ENCODE assay signal across 25 cellular contexts in genomic region chr7:46363688-46364087, GRCh38.
DNase-seq lines count a peak whose midpoint lies in the region; ATAC-seq, FAIRE-seq and TF ChIP-seq lines count a peak whose summit lies in the region.
"Had no signal": no experiment of that assay in that cellular context is flagged by ENCODE, and none has a peak within 500 bp of the region (broad histone marks: within the 10 kb centered on the region; RNA-seq: fewer than 3 reads in every experiment).

No MANE protein-coding gene starts in this region.

- H3K36me3 ChIP-seq in bronchial epithelial cell (ENCODE audit: control insufficient read depth, insufficient read depth, low read length) = no peaks in the 10 kb centered on the region
- H3K36me3 ChIP-seq: breast epithelium, uterus, WERI-Rb-1 had no signal

- FAIRE-seq in bronchial epithelial cell (lab: Jason Lieb, UNC) = peak; percentile 18
- FAIRE-seq: G401.6, GM12878 had no signal

- TF ChIP-seq CTCF in C4-2B (conservative IDR thresholded peaks at IDR 0.05) = peak; percentile 33
- no peak for TF ChIP-seq CTCF in bronchial epithelial cell (IDR thresholded peaks at IDR 0.05; ENCODE audit: insufficient read depth, low read length, severe bottlenecking)

- no peaks in the 10 kb centered on the region for H3K27me3 ChIP-seq in bronchial epithelial cell (ENCODE audit: control insufficient read depth, insufficient read depth, low read length)
- H3K27me3 ChIP-seq: breast epithelium, uterus had no signal

- DNase-seq in HT-29 (ENCODE audit: low spot score) (peak; percentile 83), bronchial epithelial cell (ENCODE audit: low read depth) (no peak), mucosa of gallbladder (ENCODE audit: low spot score) (peak; percentile 25), NCI-H446 (lab: John Stamatoyannopoulos, UW) (no peak), CD1c-positive myeloid dendritic cell (ENCODE audit: extremely low spot score) (no peak)
- DNase-seq in stimulated activated CD4-positive, alpha-beta T cell treated with anti-CD3 and anti-CD28 coated beads, Interleukin-2, amount 100 ng/mL, for 24 hours = no peak
- DNase-seq: activated CD8-positive, alpha-beta T cell treated with anti-CD3 and anti-CD28 coated beads for 36 hours; activated T-cell treated with anti-CD3 and anti-CD28 coated beads, Interleukin-2, amount 50 U/mL, for 48 hours; effector CD8-positive, alpha-beta T cell; KG1; kidney glomerular epithelial cell; midbrain; NCI-H1048; NCI-H345; nucleus accumbens; stimulated activated CD4-positive, alpha-beta T cell treated with anti-CD3 and anti-CD28 coated beads, Interleukin-1b, Interleukin-23, amount 100 ng/mL, for 48 hours; T-helper 1 cell; uterus; WERI-Rb-1 had no signal

- ATAC-seq in HG02973 (IDR thresholded peaks at IDR 0.05; ENCODE audit: unreplicated experiment) = no peak
- ATAC-seq: activated CD8-positive, alpha-beta T cell treated with anti-CD3 and anti-CD28 coated beads for 36 hours; GM12878; sciatic nerve had no signal

- H3K27ac ChIP-seq in C4-2B = no peak overlapping the region
- H3K27ac ChIP-seq: breast epithelium, uterus, WERI-Rb-1 had no signal

- H3K4me3 ChIP-seq in bronchial epithelial cell (ENCODE audit: low read depth, low read length) = no peak overlapping the region
- H3K4me3 ChIP-seq: breast epithelium, GM12878, uterus had no signal

Comparison
In these comparisons a context has a peak if more than half of its experiments do, and no peak if none do; other contexts are left out.
1. DNase-seq: peak in HT-29 (single experiment) and mucosa of gallbladder (single experiment); none in bronchial epithelial cell (single experiment), NCI-H446 (0 of 2), stimulated activated CD4-positive, alpha-beta T cell treated with anti-CD3 and anti-CD28 coated beads, Interleukin-2, amount 100 ng/mL, for 24 hours (0 of 2) and CD1c-positive myeloid dendritic cell (single experiment).